Comparison of ENCODE assay signal across 12 cellular contexts in the genomic region with DNA sequence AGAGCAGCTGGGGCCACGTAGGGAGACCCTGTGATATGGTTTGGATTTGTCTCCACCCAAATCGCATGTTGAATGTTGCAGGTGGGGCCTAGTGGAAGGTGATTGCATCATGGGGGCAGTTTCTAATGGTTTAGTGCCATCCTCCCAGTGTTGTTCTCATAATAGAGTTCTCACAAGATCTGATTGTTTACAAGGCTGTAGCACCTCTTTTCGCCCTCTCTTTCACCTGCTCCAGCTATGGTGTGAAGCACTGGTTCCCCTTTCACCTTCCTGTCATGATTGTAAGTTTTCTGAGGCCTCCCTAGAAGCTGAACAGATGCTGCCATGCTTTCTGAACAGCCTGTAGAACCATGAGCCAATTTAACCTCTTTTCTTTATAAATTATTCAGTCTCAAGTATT.
A peak's percentile ranks its signal among the peaks of the same experiment; 100 is the strongest.
DNase-seq lines count a peak whose midpoint lies in the region; ATAC-seq lines count a peak whose summit lies in the region.
"Had no signal": no experiment of that assay in that cellular context is flagged by ENCODE, and none has a peak within 500 bp of the region (broad histone marks: within the 10 kb centered on the region; RNA-seq: fewer than 3 reads in every experiment).

No MANE protein-coding gene starts in this region.

- H3K27ac Mint-ChIP-seq in activated naive CD8-positive, alpha-beta T cell = peak overlapping the region; percentile 91
- no peak overlapping the region for H3K27ac Mint-ChIP-seq in activated naive CD4-positive, alpha-beta T cell treated with anti-CD3 and anti-CD28 coated beads for 36 hours
- H3K27ac Mint-ChIP-seq: type B pancreatic cell had no signal

- H3K9me3 Mint-ChIP-seq in activated naive CD8-positive, alpha-beta T cell (ENCODE audit: low read depth) = peaks cover 14% of the 10 kb centered on the region
- peaks cover 7% of the 10 kb centered on the region for H3K9me3 Mint-ChIP-seq in activated naive CD4-positive, alpha-beta T cell treated with anti-CD3 and anti-CD28 coated beads for 36 hours

- H3K4me1 Mint-ChIP-seq in activated naive CD8-positive, alpha-beta T cell (ENCODE audit: low read depth) = peaks cover 17% of the 10 kb centered on the region
- peaks cover 13% of the 10 kb centered on the region for H3K4me1 Mint-ChIP-seq in activated naive CD4-positive, alpha-beta T cell treated with anti-CD3 and anti-CD28 coated beads for 36 hours (ENCODE audit: low read depth)

- H3K27me3 Mint-ChIP-seq in activated naive CD8-positive, alpha-beta T cell = no peaks in the 10 kb centered on the region
- H3K27me3 Mint-ChIP-seq in activated naive CD4-positive, alpha-beta T cell treated with anti-CD3 and anti-CD28 coated beads for 36 hours (ENCODE audit: low read depth) = no peaks in the 10 kb centered on the region
- H3K27me3 Mint-ChIP-seq: type B pancreatic cell had no signal

- CTCF ChIA-PET in activated naive CD4-positive, alpha-beta T cell treated with anti-CD3 and anti-CD28 coated beads for 36 hours (lab: Charles Lee) = no interaction called here

- intact Hi-C loops in activated naive CD4-positive, alpha-beta T cell treated with anti-CD3 and anti-CD28 coated beads for 36 hours (cut with micrococcal nuclease) = loop anchor here (2.0 to 5.0 kb wide), 2 partner anchors 57 to 145 kb away; no protein-coding TSS in a partner anchor

- no peak overlapping the region for H3K4me3 Mint-ChIP-seq in activated naive CD8-positive, alpha-beta T cell
- H3K4me3 Mint-ChIP-seq in activated naive CD4-positive, alpha-beta T cell treated with anti-CD3 and anti-CD28 coated beads for 36 hours = no peak overlapping the region
- H3K4me3 Mint-ChIP-seq: type B pancreatic cell had no signal

- peaks cover 11% of the 10 kb centered on the region for H3K36me3 Mint-ChIP-seq in activated naive CD8-positive, alpha-beta T cell
- H3K36me3 Mint-ChIP-seq in activated naive CD4-positive, alpha-beta T cell treated with anti-CD3 and anti-CD28 coated beads for 36 hours (ENCODE audit: low read depth) = no peaks in the 10 kb centered on the region
- H3K36me3 Mint-ChIP-seq: type B pancreatic cell had no signal

- ATAC-seq in GM18498 (IDR thresholded peaks at IDR 0.05; ENCODE audit: unreplicated experiment) = peak; percentile 82
- ATAC-seq in GM19467 (IDR thresholded peaks at IDR 0.05; ENCODE audit: unreplicated experiment) = peak; percentile 58
- peak; percentile 57 for ATAC-seq in HG02973 (IDR thresholded peaks at IDR 0.05; ENCODE audit: unreplicated experiment)

- DNase-seq in SKM-1 (lab: John Stamatoyannopoulos, UW; ENCODE audit: unreplicated experiment) (no peak), epidermal melanocyte (ENCODE audit: insufficient read length, low spot score) (no peak), DMS79 treated with DMSO at 0.1 percent for 48 hours (lab: John Stamatoyannopoulos, UW) (no peak)
- DNase-seq in activated naive CD4-positive, alpha-beta T cell treated with anti-CD3 and anti-CD28 coated beads for 36 hours = no peak
- DNase-seq: esophagus squamous epithelium, NCI-H524 treated with DMSO at 0.1 percent for 48 hours, sigmoid colon had no signal
